ENCODE assay signal across 10 cellular contexts in genomic region chr9:19116391-19116790, GRCh38. TPM values are rescaled to one million over a fixed set of nuclear protein-coding genes. Genes with fewer than 3 reads are reported as not detected.
A peak's percentile ranks its signal among the peaks of the same experiment; 100 is the strongest.
DNase-seq lines count a peak whose midpoint lies in the region; ATAC-seq and TF ChIP-seq lines count a peak whose summit lies in the region.
"Had no signal": no experiment of that assay in that cellular context is flagged by ENCODE, and none has a peak within 500 bp of the region (broad histone marks: within the 10 kb centered on the region; RNA-seq: fewer than 3 reads in every experiment).

No MANE protein-coding gene starts in this region.

- peaks cover 71 to 93% (median 81%) of the 10 kb centered on the region in 11 experiments for H3K36me3 ChIP-seq in BLaER1 treated with 17β-estradiol and CSF1 and Interleukin-3, amounts not matched to agents 10 nM and 100 nM
- H3K36me3 ChIP-seq in MG63, result peaks cover 80% of the 10 kb centered on the region
- peaks cover 15 to 63% (median 57%) of the 10 kb centered on the region in 4 donors for H3K36me3 ChIP-seq in liver (ENCODE audit: control insufficient read depth in 4 of 4, insufficient read depth in 3 of 4, low read depth in 1 of 4, low read length in 3 of 4)
- H3K36me3 ChIP-seq in mucosa of descending colon (ENCODE audit: low read depth), result no peaks in the 10 kb centered on the region

- H3K27me3 ChIP-seq in BLaER1 treated with 17β-estradiol and CSF1 and Interleukin-3, amounts not matched to agents 10 nM and 100 nM, result no peaks in the 10 kb centered on the region
- no peaks in the 10 kb centered on the region for H3K27me3 ChIP-seq in MG63
- H3K27me3 ChIP-seq in liver (ENCODE audit: control insufficient read depth in 4 of 4, insufficient read depth in 4 of 4, low read length in 3 of 4), result no peaks in the 10 kb centered on the region
- H3K27me3 ChIP-seq: BLaER1 had no signal

- intact Hi-C loops in mucosa of descending colon (cut with DNase I, micrococcal nuclease), result loop anchor here in 1 of 2 donors (10.0 kb wide), 1 partner anchor 48 kb away; no protein-coding TSS in a partner anchor

- H3K4me1 ChIP-seq in BLaER1 treated with 17β-estradiol and CSF1 and Interleukin-3, amounts not matched to agents 10 nM and 100 nM, result peaks cover 0 to 83% (median 37%) of the 10 kb centered on the region in 10 experiments; a peak in 15 of 20 replicates
- H3K4me1 ChIP-seq in liver (ENCODE audit: control insufficient read depth in 4 of 4, insufficient read depth in 4 of 4, low read length in 3 of 4) (peaks cover 0 to 18% (median 9%) of the 10 kb centered on the region in 4 donors), mucosa of descending colon (ENCODE audit: low read depth) (no peaks in the 10 kb centered on the region)
- H3K4me1 ChIP-seq: BLaER1 had no signal

- TF ChIP-seq CTCF in endothelial cell (IDR thresholded peaks at IDR 0.05; ENCODE audit: unreplicated experiment), result no peak
- no peak for TF ChIP-seq CTCF in liver (IDR thresholded peaks at IDR 0.05; ENCODE audit: low read depth, low read length, missing input control)
- no peak for TF ChIP-seq CTCF in mucosa of descending colon (IDR thresholded peaks at IDR 0.05)

- H3K36me3 Mint-ChIP-seq in endothelial cell (ENCODE audit: low read depth, unreplicated experiment), result peaks cover 67% of the 10 kb centered on the region
- peaks cover 51% of the 10 kb centered on the region for H3K36me3 Mint-ChIP-seq in stimulated activated memory B cell treated with anti-CD40 and anti-IgM and Interleukin-4, amounts not matched to agents 10 μg/mL and 1 μg/mL and 100 μg/mL, for 72 hours

- H3K4me1 Mint-ChIP-seq in endothelial cell (ENCODE audit: unreplicated experiment), result peaks cover 6% of the 10 kb centered on the region
- no peaks in the 10 kb centered on the region for H3K4me1 Mint-ChIP-seq in stimulated activated memory B cell treated with anti-CD40 and anti-IgM and Interleukin-4, amounts not matched to agents 10 μg/mL and 1 μg/mL and 100 μg/mL, for 72 hours
- H3K4me1 Mint-ChIP-seq: activated B cell treated with CpG ODN at 0.5 μM for 24 hours had no signal

- H4K20me1 ChIP-seq in BLaER1 treated with 17β-estradiol and CSF1 and Interleukin-3, amounts not matched to agents 10 nM and 100 nM, result peaks cover 0 to 98% (median 18%) of the 10 kb centered on the region in 11 experiments; a peak in 10 of 22 replicates

- WGBS in liver, result 88% methylated on average over 8 of the region's 8 CpGs

- peak overlapping the region in 5 of 11 experiments; percentile 43 to 97 (median 73); a peak in 10 of 22 replicates for H3K4me2 ChIP-seq in BLaER1 treated with 17β-estradiol and CSF1 and Interleukin-3, amounts not matched to agents 10 nM and 100 nM
- H3K4me2 ChIP-seq: BLaER1 had no signal

- H3K27ac Mint-ChIP-seq in endothelial cell (ENCODE audit: unreplicated experiment), result no peak overlapping the region
- H3K27ac Mint-ChIP-seq in stimulated activated memory B cell treated with anti-CD40 and anti-IgM and Interleukin-4, amounts not matched to agents 10 μg/mL and 1 μg/mL and 100 μg/mL, for 72 hours, result no peak overlapping the region
- H3K27ac Mint-ChIP-seq: activated B cell treated with CpG ODN at 0.5 μM for 24 hours had no signal

- peak overlapping the region in 7 of 11 experiments; percentile 14 to 62 (median 35); a peak in 10 of 22 replicates for H3K27ac ChIP-seq in BLaER1 treated with 17β-estradiol and CSF1 and Interleukin-3, amounts not matched to agents 10 nM and 100 nM
- H3K27ac ChIP-seq in liver (ENCODE audit: low read depth in 1 of 2, low read length in 2 of 2), result peak overlapping the region; percentile 25 to 37
- H3K27ac ChIP-seq: BLaER1 had no signal

- H3K9ac ChIP-seq in BLaER1 treated with 17β-estradiol and CSF1 and Interleukin-3, amounts not matched to agents 10 nM and 100 nM, result peak overlapping the region in 5 of 11 experiments; percentile 7 to 52 (median 23); a peak in 5 of 22 replicates
- H3K9ac ChIP-seq in liver (ENCODE audit: low read depth in 1 of 2, low read length in 2 of 2), result no peak overlapping the region
- H3K9ac ChIP-seq: BLaER1 had no signal

- H3K4me3 ChIP-seq in BLaER1 treated with 17β-estradiol and CSF1 and Interleukin-3, amounts not matched to agents 10 nM and 100 nM, result no peak overlapping the region
- H3K4me3 ChIP-seq in MG63 (no peak overlapping the region), liver (ENCODE audit: low read depth in 1 of 3, low read length in 3 of 3) (no peak overlapping the region), mucosa of descending colon (no peak overlapping the region)
- H3K4me3 ChIP-seq: BLaER1 had no signal

- ATAC-seq in mucosa of descending colon (no peak), GM21367 (IDR thresholded peaks at IDR 0.05; ENCODE audit: unreplicated experiment) (no peak)
- ATAC-seq in stimulated activated memory B cell treated with anti-CD40 and anti-IgM and Interleukin-4, amounts not matched to agents 10 μg/mL and 1 μg/mL and 100 μg/mL, for 72 hours, result no peak

- H3K27me3 Mint-ChIP-seq in endothelial cell (ENCODE audit: unreplicated experiment), result no peaks in the 10 kb centered on the region
- H3K27me3 Mint-ChIP-seq in stimulated activated memory B cell treated with anti-CD40 and anti-IgM and Interleukin-4, amounts not matched to agents 10 μg/mL and 1 μg/mL and 100 μg/mL, for 72 hours, result no peaks in the 10 kb centered on the region
- H3K27me3 Mint-ChIP-seq: activated B cell treated with CpG ODN at 0.5 μM for 24 hours had no signal

- H3K9me3 ChIP-seq in BLaER1 treated with 17β-estradiol and CSF1 and Interleukin-3, amounts not matched to agents 10 nM and 100 nM (replicated peaks in 1 of 11), result no peaks in the 10 kb centered on the region
- H3K9me3 ChIP-seq in MG63 (no peaks in the 10 kb centered on the region), liver (ENCODE audit: control insufficient read depth in 4 of 4, low read length in 3 of 4) (no peaks in the 10 kb centered on the region), mucosa of descending colon (no peaks in the 10 kb centered on the region)
- H3K9me3 ChIP-seq: BLaER1 had no signal

- H3K9me3 Mint-ChIP-seq in endothelial cell (ENCODE audit: unreplicated experiment), result no peaks in the 10 kb centered on the region
- H3K9me3 Mint-ChIP-seq in stimulated activated memory B cell treated with anti-CD40 and anti-IgM and Interleukin-4, amounts not matched to agents 10 μg/mL and 1 μg/mL and 100 μg/mL, for 72 hours, result no peaks in the 10 kb centered on the region
- H3K9me3 Mint-ChIP-seq: activated B cell treated with CpG ODN at 0.5 μM for 24 hours had no signal

- H3K4me3 Mint-ChIP-seq in endothelial cell (ENCODE audit: unreplicated experiment), result peak overlapping the region; percentile 18
- no peak overlapping the region for H3K4me3 Mint-ChIP-seq in stimulated activated memory B cell treated with anti-CD40 and anti-IgM and Interleukin-4, amounts not matched to agents 10 μg/mL and 1 μg/mL and 100 μg/mL, for 72 hours
- H3K4me3 Mint-ChIP-seq: activated B cell treated with CpG ODN at 0.5 μM for 24 hours had no signal

- TF ChIP-seq RAD21 in liver (IDR thresholded peaks at IDR 0.05), result no peak

- DNase-seq in MG63 (peak; percentile 59), endothelial cell (ENCODE audit: low spot score) (no peak), mucosa of descending colon (no peak), NCI-H2107 (lab: John Stamatoyannopoulos, UW) (no peak)
- DNase-seq: activated B cell treated with CpG ODN at 0.5 μM for 24 hours had no signal

TF ChIP-seq in liver, 16 proteins besides CTCF, POLR2A, EP300 and RAD21:
- no peak for TF ChIP-seq FOXA2 (IDR thresholded peaks at IDR 0.05)
- no peak for TF ChIP-seq ATF3 (IDR thresholded peaks at IDR 0.05)
- no peak for TF ChIP-seq RXRA (IDR thresholded peaks at IDR 0.05)
- TF ChIP-seq NR2F2 (IDR thresholded peaks at IDR 0.05), result no peak
- TF ChIP-seq TAF1 (conservative IDR thresholded peaks at IDR 0.05), result no peak
- TF ChIP-seq EGR1 (IDR thresholded peaks at IDR 0.05; ENCODE audit: low read depth in 2 of 2), result no peak
- no peak for TF ChIP-seq JUND (IDR thresholded peaks at IDR 0.05)
- no peak for TF ChIP-seq GABPA (IDR thresholded peaks at IDR 0.05 in 1 of 2, conservative IDR thresholded peaks at IDR 0.05 in 1 of 2)
- no peak for TF ChIP-seq ZBTB33 (IDR thresholded peaks at IDR 0.05)
- no peak for TF ChIP-seq SP1 (IDR thresholded peaks at IDR 0.05)
- TF ChIP-seq HNF4A (conservative IDR thresholded peaks at IDR 0.05), result no peak
- TF ChIP-seq FOXA1 (IDR thresholded peaks at IDR 0.05), result no peak
TF ChIP-seq in liver: peak in this region for 0.

RNA-seq across cellular contexts. Expression of gene PLIN2, which starts 10.9 kb away (rescaled TPM):
- 153 and 228 TPM in 2 replicates for total RNA-seq in MG63 (2014; rRNA removed; shearing (Covaris generic); ENCODE audit: low replicate concordance)
- 60.0 TPM for total RNA-seq in endothelial cell (ENCODE audit: unreplicated experiment)
- total RNA-seq in liver, result 100 to 1,000 TPM in 1 of 2 donors, 10 to 100 TPM in 1; 72.7 to 688 TPM
- polyA plus RNA-seq in liver, result 100 to 1,000 TPM; 344 to 513 TPM
- total RNA-seq in mucosa of descending colon, result 10 to 100 TPM; 33.5 to 52.4 (median 48.4) TPM

RNA-seq across cellular contexts. Expression of gene HAUS6, which starts 13.7 kb away (rescaled TPM):
- 22.9 and 41.9 TPM in 2 replicates for total RNA-seq in MG63 (2014; rRNA removed; shearing (Covaris generic); ENCODE audit: low replicate concordance)
- total RNA-seq in endothelial cell (ENCODE audit: unreplicated experiment) (19.0 TPM), liver (10 to 100 TPM in 1 of 2 donors, 1 to 10 TPM in 1; 7.0 to 10.1 TPM), mucosa of descending colon (1 to 10 TPM; 4.8 to 9.6 (median 8.8) TPM)
- polyA plus RNA-seq in liver, result 1 to 10 TPM; 1.9 to 4.2 TPM
